Comparison of ENCODE assay signal across 14 cellular contexts in genomic region chr6:54617730-54618129, GRCh38.
DNase-seq lines count a peak whose midpoint lies in the region; ATAC-seq, FAIRE-seq and TF ChIP-seq lines count a peak whose summit lies in the region.
"Had no signal": no experiment of that assay in that cellular context is flagged by ENCODE, and none has a peak within 500 bp of the region (broad histone marks: within the 10 kb centered on the region; RNA-seq: fewer than 3 reads in every experiment).

No MANE protein-coding gene starts in this region.

- H4K20me1 ChIP-seq in HepG2 (ENCODE audit: insufficient read depth, low read length), result no peaks in the 10 kb centered on the region

- H3K4me1 ChIP-seq in HepG2 (ENCODE audit: insufficient read depth, low read length) (no peaks in the 10 kb centered on the region), right lobe of liver (no peaks in the 10 kb centered on the region)

- intact Hi-C loops in HepG2 (cut with micrococcal nuclease; ENCODE audit: unreplicated experiment) (no loop called here), right lobe of liver (cut with DNase I) (no loop called here)

- FAIRE-seq in HepG2 (lab: Jason Lieb, UNC), result no peak
- FAIRE-seq in bronchial epithelial cell (lab: Jason Lieb, UNC), result no peak
- FAIRE-seq: K562 had no signal

- DNase-seq in HepG2 (ENCODE audit: low spot score) (peak; percentile 6), right lobe of liver (no peak), bronchial epithelial cell (ENCODE audit: low read depth) (peak; percentile 64), kidney glomerular epithelial cell (lab: John Stamatoyannopoulos, UW) (peak; percentile 92), NCI-H1694 (lab: John Stamatoyannopoulos, UW) (no peak), DMS79 (lab: John Stamatoyannopoulos, UW) (no peak), putamen (ENCODE audit: low spot score) (no peak), NCI-H526 (lab: John Stamatoyannopoulos, UW) (no peak)
- DNase-seq: activated CD8-positive, alpha-beta memory T cell treated with anti-CD3 and anti-CD28 coated beads for 24 hours; GDM1; NCI-H2081 treated with DMSO at 0.1 percent for 48 hours; stimulated activated naive B cell treated with anti-CD40 and anti-IgM and Interleukin-4, amounts not matched to agents 10 μg/mL and 1 μg/mL and 100 μg/mL, for 72 hours had no signal

- H3K9ac ChIP-seq in HepG2 (ENCODE audit: insufficient read depth, low read depth, low read length), result no peak overlapping the region

- no peaks in the 10 kb centered on the region for H3K79me2 ChIP-seq in HepG2 (ENCODE audit: insufficient read depth, low read length)

- no peak overlapping the region for H3K4me2 ChIP-seq in HepG2 (ENCODE audit: low read depth, low read length)

- TF ChIP-seq EP300 in HepG2 (IDR thresholded peaks at IDR 0.05; ENCODE audit: low read depth in 2 of 2, low read length in 2 of 2) (no peak), HepG2 (CRISPR knock-in tag; IDR thresholded peaks at IDR 0.05; ENCODE audit: borderline replicate concordance) (no peak)

- CTCF ChIA-PET in HepG2 (lab: Yijun Ruan, JAX; ENCODE audit: low intra/inter-chr PET ratio, low total read pairs), result no interaction called here

- no peak for TF ChIP-seq POLR2A in HepG2 (IDR thresholded peaks at IDR 0.05; ENCODE audit: insufficient read depth in 1 of 2, low read depth in 2 of 2, low read length in 2 of 2)
- TF ChIP-seq POLR2A in right lobe of liver (IDR thresholded peaks at IDR 0.05), result no peak

- H2AFZ ChIP-seq in HepG2 (ENCODE audit: low read length), result no peak overlapping the region

- WGBS in HepG2 (ENCODE audit: low lambda C conversion rate), result 0% methylated on average over 1 of the region's 1 CpG
- 39% methylated on average over 1 of the region's 1 CpG for WGBS in right lobe of liver (ENCODE audit: insufficient coverage, low coverage, low lambda C conversion rate, missing lambda C conversion rate)

- no TSS peak for BruUV-seq in HepG2 (replicated peaks; lab: Mats Ljungman, UMichigan)

- no peaks in the 10 kb centered on the region for H3K36me3 ChIP-seq in HepG2 (replicated peaks in 1 of 2; ENCODE audit: control insufficient read depth in 1 of 2, insufficient read depth in 2 of 2, low read length in 2 of 2)
- H3K36me3 ChIP-seq in right lobe of liver, result no peaks in the 10 kb centered on the region
- no peaks in the 10 kb centered on the region for H3K36me3 ChIP-seq in bronchial epithelial cell (ENCODE audit: control insufficient read depth, insufficient read depth, low read length)

- no peak for TF ChIP-seq RAD21 in HepG2 (CRISPR knock-in tag; IDR thresholded peaks at IDR 0.05)

- H3K4me3 ChIP-seq in HepG2 (replicated peaks in 1 of 3; ENCODE audit: insufficient read depth in 1 of 3, low read depth in 2 of 3, low read length in 3 of 3) (no peak overlapping the region), right lobe of liver (no peak overlapping the region), bronchial epithelial cell (ENCODE audit: low read depth, low read length) (no peak overlapping the region)
- H3K4me3 ChIP-seq: K562 had no signal

- ATAC-seq in HepG2 (no peak), right lobe of liver (no peak)
- ATAC-seq: K562; stimulated activated naive B cell treated with anti-CD40 and anti-IgM and Interleukin-4, amounts not matched to agents 10 μg/mL and 1 μg/mL and 100 μg/mL, for 72 hours had no signal

- no peak overlapping the region for H3K27ac ChIP-seq in HepG2 (ENCODE audit: extremely low read length, insufficient read depth, low read length)
- H3K27ac ChIP-seq in right lobe of liver, result no peak overlapping the region
- H3K27ac ChIP-seq: 22Rv1 had no signal

- H3K9me3 ChIP-seq in HepG2 (ENCODE audit: low read length) (no peaks in the 10 kb centered on the region), right lobe of liver (no peaks in the 10 kb centered on the region)

- POLR2A ChIA-PET in HepG2 (lab: Yijun Ruan, JAX), result no interaction called here

- in situ Hi-C loops in HepG2 (cut with HindIII; ENCODE audit: extremely low pct_ligation_motif_present, low pct_unique_long_range_greater_than_20kb), result no loop called here

- no peak for TF ChIP-seq CTCF in HepG2 (CRISPR knock-in tag; IDR thresholded peaks at IDR 0.05)
- no peak for TF ChIP-seq CTCF in right lobe of liver (IDR thresholded peaks at IDR 0.05)
- no peak for TF ChIP-seq CTCF in bronchial epithelial cell (IDR thresholded peaks at IDR 0.05; ENCODE audit: insufficient read depth, low read length, severe bottlenecking)

- H3K27me3 ChIP-seq in HepG2 (ENCODE audit: control insufficient read depth in 1 of 2, insufficient read depth in 2 of 2, low read length in 2 of 2) (no peaks in the 10 kb centered on the region), right lobe of liver (no peaks in the 10 kb centered on the region), bronchial epithelial cell (ENCODE audit: control insufficient read depth, insufficient read depth, low read length) (no peaks in the 10 kb centered on the region)

TF ChIP-seq in HepG2, 621 proteins besides CTCF, POLR2A, EP300 and RAD21:
- TF ChIP-seq MED1 (CRISPR knock-in tag; IDR thresholded peaks at IDR 0.05), result no peak
- TF ChIP-seq RNF2 (conservative IDR thresholded peaks at IDR 0.05; ENCODE audit: low read depth), result no peak
- no peak for TF ChIP-seq ZNF619 (CRISPR knock-in tag; IDR thresholded peaks at IDR 0.05)
- no peak for TF ChIP-seq PHB2 (IDR thresholded peaks at IDR 0.05; ENCODE audit: partially characterized antibody)
- TF ChIP-seq ZNF766 (CRISPR knock-in tag; IDR thresholded peaks at IDR 0.05; ENCODE audit: borderline replicate concordance), result no peak
- TF ChIP-seq ZNF512B (CRISPR knock-in tag; IDR thresholded peaks at IDR 0.05; ENCODE audit: borderline replicate concordance), result no peak
- no peak for TF ChIP-seq KDM1A (CRISPR knock-in tag; IDR thresholded peaks at IDR 0.05)
- TF ChIP-seq CBX1 (IDR thresholded peaks at IDR 0.05; ENCODE audit: low read depth), result no peak
- no peak for TF ChIP-seq ZNF451 (CRISPR knock-in tag; IDR thresholded peaks at IDR 0.05)
- TF ChIP-seq ATF7-NPFF (CRISPR knock-in tag; IDR thresholded peaks at IDR 0.05; ENCODE audit: low read depth), result no peak
- TF ChIP-seq ZNF446 (CRISPR knock-in tag; IDR thresholded peaks at IDR 0.05), result no peak
- no peak for TF ChIP-seq PHF21A (CRISPR knock-in tag; IDR thresholded peaks at IDR 0.05)

Comparison
In these comparisons a context has a peak if more than half of its experiments do, and no peak if none do; other contexts are left out.
1. DNase-seq: peak in HepG2 (single experiment), bronchial epithelial cell (single experiment) and kidney glomerular epithelial cell (single experiment); none in right lobe of liver (0 of 3), NCI-H1694 (single experiment), DMS79 (single experiment), putamen (single experiment) and NCI-H526 (0 of 2).